Comparison of ENCODE assay signal across 10 cellular contexts in genomic region chr18:31741096-31741735, GRCh38. TPM values are rescaled to one million over a fixed set of nuclear protein-coding genes. Genes with fewer than 3 reads are reported as not detected.
DNase-seq lines count a peak whose midpoint lies in the region; ATAC-seq and TF ChIP-seq lines count a peak whose summit lies in the region.
"Had no signal": no experiment of that assay in that cellular context is flagged by ENCODE, and none has a peak within 500 bp of the region (broad histone marks: within the 10 kb centered on the region; RNA-seq: fewer than 3 reads in every experiment).

No MANE protein-coding gene starts in this region.

- no peak overlapping the region for H3T11ph ChIP-seq in H9 (ENCODE audit: low read length)

- no peak overlapping the region for H3K23ac ChIP-seq in H9 (ENCODE audit: insufficient read length, low read depth, low read length)

- peak; percentile 51 for ATAC-seq in CD8-positive, alpha-beta T cell
- peak; percentile 20; the same call in 1 of the 2 replicates for ATAC-seq in PC-3
- ATAC-seq in GM21447 (IDR thresholded peaks at IDR 0.05; ENCODE audit: unreplicated experiment), result no peak
- no peak for ATAC-seq in HG03095 (IDR thresholded peaks at IDR 0.05; ENCODE audit: unreplicated experiment)

- no peaks in the 10 kb centered on the region for H3K36me3 ChIP-seq in CD8-positive, alpha-beta T cell (ENCODE audit: insufficient read depth, low read length)
- H3K36me3 ChIP-seq in PC-3 (ENCODE audit: low read depth, low read length), result no peaks in the 10 kb centered on the region

- no peaks in the 10 kb centered on the region for H3K9me3 Mint-ChIP-seq in CD8-positive, alpha-beta T cell
- peaks cover 30 to 37% of the 10 kb centered on the region in 2 experiments for H3K9me3 Mint-ChIP-seq in H9
- peaks cover 7% of the 10 kb centered on the region for H3K9me3 Mint-ChIP-seq in activated naive CD8-positive, alpha-beta T cell treated with anti-CD3 and anti-CD28 coated beads for 36 hours

- CTCF ChIA-PET in CD8-positive, alpha-beta T cell (lab: Charles Lee), result interaction anchor here (0.6 to 2.1 kb wide), 12 partner anchors 10 to 309 kb away, joined by 3 to 10 read pairs (median 4); no protein-coding TSS in a partner anchor
- CTCF ChIA-PET in PC-3 (lab: Charles Lee), result no interaction called here

- peak overlapping the region; percentile 83 for H2BK20ac ChIP-seq in H9 (ENCODE audit: low read depth, low read length, poor library complexity, severe bottlenecking)

- no peaks in the 10 kb centered on the region for H3K4me1 ChIP-seq in CD8-positive, alpha-beta T cell (ENCODE audit: insufficient read depth, low read length)
- peaks cover 7% of the 10 kb centered on the region; the same call in 1 of the 2 replicates for H3K4me1 ChIP-seq in H9 (ENCODE audit: insufficient read depth, low read length)
- no peaks in the 10 kb centered on the region for H3K4me1 ChIP-seq in PC-3 (ENCODE audit: insufficient read depth, low read length)

- H2AK5ac ChIP-seq in H9 (ENCODE audit: insufficient read length, low read length), result no peak overlapping the region

- POLR2A ChIA-PET in CD8-positive, alpha-beta T cell (lab: Charles Lee), result no interaction called here
- POLR2A ChIA-PET in PC-3 (lab: Charles Lee; ENCODE audit: unreplicated experiment), result no interaction called here

- H3K4me3 Mint-ChIP-seq in CD8-positive, alpha-beta T cell, result no peak overlapping the region
- no peak overlapping the region for H3K4me3 Mint-ChIP-seq in H9
- no peak overlapping the region for H3K4me3 Mint-ChIP-seq in activated naive CD8-positive, alpha-beta T cell treated with anti-CD3 and anti-CD28 coated beads for 36 hours
- H3K4me3 Mint-ChIP-seq: stimulated activated naive CD8-positive, alpha-beta T cell treated with anti-CD3 and anti-CD28 coated beads, Interleukin-15, Interleukin-2, amounts not matched to agents 100 ng/mL and 50 ng/mL, for 24 hours had no signal

- peak; percentile 98 for TF ChIP-seq CTCF in CD8-positive, alpha-beta T cell (IDR thresholded peaks at IDR 0.05)
- TF ChIP-seq CTCF in H9 (conservative IDR thresholded peaks at IDR 0.05) (peak; percentile 92), PC-3 (conservative IDR thresholded peaks at IDR 0.05; ENCODE audit: low read depth, low read length) (peak; percentile 65)

- no peaks in the 10 kb centered on the region for H3K4me1 Mint-ChIP-seq in CD8-positive, alpha-beta T cell (ENCODE audit: low read depth)
- peaks cover 23 to 25% of the 10 kb centered on the region in 2 experiments for H3K4me1 Mint-ChIP-seq in H9
- no peaks in the 10 kb centered on the region for H3K4me1 Mint-ChIP-seq in activated naive CD8-positive, alpha-beta T cell treated with anti-CD3 and anti-CD28 coated beads for 36 hours

- H4K5ac ChIP-seq in H9 (ENCODE audit: insufficient read length, low read depth, low read length), result no peak overlapping the region

- peak in 6 of 7 experiments; percentile 32 to 70 (median 52) for DNase-seq in CD8-positive, alpha-beta T cell
- DNase-seq in H9 (peak; percentile 41), PC-3 (peak; percentile 47), iris pigment epithelial cell (ENCODE audit: low read depth) (peak; percentile 25)
- DNase-seq in activated naive CD8-positive, alpha-beta T cell treated with anti-CD3 and anti-CD28 coated beads for 36 hours, result peak; percentile 6
- DNase-seq in stimulated activated CD4-positive, alpha-beta T cell treated with anti-CD3 and anti-CD28 coated beads, Interleukin-4, amount 100 ng/mL, for 4 hours, result peak; percentile 20 to 30

- no peaks in the 10 kb centered on the region for H3K27me3 Mint-ChIP-seq in CD8-positive, alpha-beta T cell (ENCODE audit: low read depth)
- H3K27me3 Mint-ChIP-seq in H9 (ENCODE audit: low read depth), result no peaks in the 10 kb centered on the region
- no peaks in the 10 kb centered on the region for H3K27me3 Mint-ChIP-seq in activated naive CD8-positive, alpha-beta T cell treated with anti-CD3 and anti-CD28 coated beads for 36 hours

- no peak overlapping the region for H3K4me3 ChIP-seq in CD8-positive, alpha-beta T cell (ENCODE audit: low read depth, low read length)
- H3K4me3 ChIP-seq in PC-3 (ENCODE audit: low read length), result no peak overlapping the region
- H3K4me3 ChIP-seq: SK-N-MC had no signal

- H3K9ac ChIP-seq in H9 (ENCODE audit: extremely low read depth, insufficient read length, low read length), result no peak overlapping the region
- no peak overlapping the region for H3K9ac ChIP-seq in PC-3 (ENCODE audit: low read length)

- no peak overlapping the region for H4K8ac ChIP-seq in H9 (replicated peaks; ENCODE audit: insufficient read length, low read depth, low read length)

- BruUV-seq in PC-3 (replicated peaks; lab: Mats Ljungman, UMichigan), result no TSS peak

- H3K36me3 Mint-ChIP-seq in CD8-positive, alpha-beta T cell, result no peaks in the 10 kb centered on the region
- H3K36me3 Mint-ChIP-seq in H9 (ENCODE audit: insufficient read depth in 1 of 3, low read depth in 3 of 3), result peaks cover 23 to 32% (median 23%) of the 10 kb centered on the region in 3 experiments
- no peaks in the 10 kb centered on the region for H3K36me3 Mint-ChIP-seq in activated naive CD8-positive, alpha-beta T cell treated with anti-CD3 and anti-CD28 coated beads for 36 hours

- no peaks in the 10 kb centered on the region for H3K79me2 ChIP-seq in H9 (ENCODE audit: insufficient read depth, low read length)
- no peaks in the 10 kb centered on the region for H3K79me2 ChIP-seq in PC-3 (ENCODE audit: low read length)

- no peak overlapping the region for H3K27ac ChIP-seq in CD8-positive, alpha-beta T cell (ENCODE audit: low read depth, low read length)
- H3K27ac ChIP-seq in H9 (ENCODE audit: insufficient read length, low read depth, low read length) (no peak overlapping the region), PC-3 (ENCODE audit: low read length) (no peak overlapping the region)
- H3K27ac ChIP-seq: SK-N-MC had no signal

- H3K56ac ChIP-seq in H9 (ENCODE audit: insufficient read length, low read depth, low read length), result no peak overlapping the region

- H3K4me2 ChIP-seq in H9 (ENCODE audit: insufficient read depth, insufficient read length, low read length), result no peak overlapping the region
- no peak overlapping the region for H3K4me2 ChIP-seq in PC-3 (ENCODE audit: low read length)

- no CpG with 5 or more reads among the region's 4 CpGs for WGBS in H9 (ENCODE audit: extremely low coverage, insufficient read length, low lambda C conversion rate)

- H4K20me1 ChIP-seq in H9 (ENCODE audit: control insufficient read depth, insufficient read depth, insufficient read length) (no peaks in the 10 kb centered on the region), PC-3 (ENCODE audit: low read length) (no peaks in the 10 kb centered on the region)

- H2AFZ ChIP-seq in H9 (ENCODE audit: low read length) (peak overlapping the region; percentile 59), PC-3 (ENCODE audit: low read length) (no peak overlapping the region)

- H3K18ac ChIP-seq in H9 (ENCODE audit: insufficient read length, low read depth, low read length), result no peak overlapping the region

- H3F3A ChIP-seq in PC-3 (ENCODE audit: low read length, unreplicated experiment), result no peaks in the 10 kb centered on the region

- H2BK120ac ChIP-seq in H9 (ENCODE audit: low read depth, low read length, poor library complexity, severe bottlenecking), result no peak overlapping the region

- H2BK15ac ChIP-seq in H9 (ENCODE audit: low read depth, low read length), result no peak overlapping the region

- H3K14ac ChIP-seq in H9 (ENCODE audit: insufficient read depth, low read length), result no peak overlapping the region

- intact Hi-C loops in CD8-positive, alpha-beta T cell (cut with DNase I, micrococcal nuclease), result loop anchor here (1.0 to 5.0 kb wide), 6 partner anchors 216 to 810 kb away; no protein-coding TSS in a partner anchor
- intact Hi-C loops in PC-3 (cut with micrococcal nuclease), result loop anchor here (1.0 kb wide), 1 partner anchor 78 kb away; no protein-coding TSS in a partner anchor

- no peaks in the 10 kb centered on the region for H3K23me2 ChIP-seq in H9 (ENCODE audit: insufficient read length, low read depth, low read length, poor library complexity, severe bottlenecking)

- H2BK12ac ChIP-seq in H9 (ENCODE audit: insufficient read length, low read depth, low read length), result peak overlapping the region; percentile 20

- H3K9me3 ChIP-seq in CD8-positive, alpha-beta T cell (ENCODE audit: low read length), result no peaks in the 10 kb centered on the region
- H3K9me3 ChIP-seq in H9 (ENCODE audit: control insufficient read depth, low read depth, low read length) (peaks cover 10% of the 10 kb centered on the region), PC-3 (ENCODE audit: low read length) (no peaks in the 10 kb centered on the region)

- no peak overlapping the region for H3K4ac ChIP-seq in H9 (ENCODE audit: low read depth, low read length)

- no peaks in the 10 kb centered on the region for H3K9me2 ChIP-seq in PC-3 (replicated peaks; ENCODE audit: low read length)

- no peaks in the 10 kb centered on the region for H3K79me1 ChIP-seq in H9 (ENCODE audit: insufficient read depth, low read depth, low read length, poor library complexity, severe bottlenecking)

- H3K27ac Mint-ChIP-seq in CD8-positive, alpha-beta T cell, result no peak overlapping the region
- H3K27ac Mint-ChIP-seq in H9, result no peak overlapping the region
- no peak overlapping the region for H3K27ac Mint-ChIP-seq in activated naive CD8-positive, alpha-beta T cell treated with anti-CD3 and anti-CD28 coated beads for 36 hours
- H3K27ac Mint-ChIP-seq: stimulated activated naive CD8-positive, alpha-beta T cell treated with anti-CD3 and anti-CD28 coated beads, Interleukin-15, Interleukin-2, amounts not matched to agents 100 ng/mL and 50 ng/mL, for 24 hours had no signal

- no peak overlapping the region for H4K91ac ChIP-seq in H9 (ENCODE audit: insufficient read length, low read depth, low read length)

- no peaks in the 10 kb centered on the region for H3K27me3 ChIP-seq in CD8-positive, alpha-beta T cell (ENCODE audit: insufficient read depth, low read length)
- H3K27me3 ChIP-seq in H9 (ENCODE audit: insufficient read depth, low read length), result no peaks in the 10 kb centered on the region
- H3K27me3 ChIP-seq in PC-3 (ENCODE audit: low read length), result no peaks in the 10 kb centered on the region

- no peak overlapping the region for H2BK5ac ChIP-seq in H9 (ENCODE audit: insufficient read length, low read length)

RNA-seq across cellular contexts. Expression of gene SLC25A52, which starts 19.5 kb away (rescaled TPM):
- not detected for total RNA-seq in CD8-positive, alpha-beta T cell
- total RNA-seq in H9 (2021) (not detected in 2 replicates), PC-3 (2014; rRNA removed) (not detected in 2 replicates)
- not detected for total RNA-seq in activated naive CD8-positive, alpha-beta T cell treated with anti-CD3 and anti-CD28 coated beads for 36 hours

RNA-seq across cellular contexts. Expression of gene B4GALT6, which starts 56.8 kb away (rescaled TPM):
- total RNA-seq in CD8-positive, alpha-beta T cell, result under 1 TPM in 1 of 2 experiments, not detected in 1; 0.35 TPM
- total RNA-seq in H9 (2021) (34.0 and 34.1 TPM in 2 replicates), PC-3 (2014; rRNA removed) (1.4 and 2.4 TPM in 2 replicates)
- total RNA-seq in activated naive CD8-positive, alpha-beta T cell treated with anti-CD3 and anti-CD28 coated beads for 36 hours, result 1 to 10 TPM; 3.1 to 3.2 TPM

Comparison
In these comparisons a context has a peak if more than half of its experiments do, and no peak if none do; other contexts are left out.
1. ATAC-seq: peak in CD8-positive, alpha-beta T cell (single experiment) and PC-3 (single experiment); none in GM21447 (single experiment) and HG03095 (single experiment).
2. Peak in every context shown above with its lines, with median percentiles within 50 percentile points of each other: DNase-seq and CTCF ChIP-seq.